ENCODE assay signal across 23 cellular contexts in the genomic region with DNA sequence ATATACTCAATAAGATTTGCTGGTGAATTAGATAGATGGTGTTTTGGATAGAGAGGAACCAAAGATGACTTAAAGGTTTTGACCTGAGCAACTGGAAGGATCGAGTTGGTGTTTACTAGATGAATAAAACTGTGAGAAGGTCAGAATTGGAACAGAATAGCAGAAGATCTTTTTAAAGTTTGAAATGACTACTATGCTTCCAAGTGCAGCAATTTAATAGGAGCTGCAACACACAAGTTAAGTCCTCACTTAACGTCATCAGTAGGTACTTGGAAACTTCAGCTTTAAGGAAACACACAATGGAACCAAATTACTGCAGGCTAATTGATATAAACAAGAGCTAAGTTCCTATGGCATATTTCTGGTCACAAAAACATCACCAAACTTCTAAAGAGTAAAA.
A peak's percentile ranks its signal among the peaks of the same experiment; 100 is the strongest.
DNase-seq lines count a peak whose midpoint lies in the region; ATAC-seq and TF ChIP-seq lines count a peak whose summit lies in the region.
"Had no signal": no experiment of that assay in that cellular context is flagged by ENCODE, and none has a peak within 500 bp of the region (broad histone marks: within the 10 kb centered on the region; RNA-seq: fewer than 3 reads in every experiment).

No MANE protein-coding gene starts in this region.

- H3K9me3 ChIP-seq in osteoblast (ENCODE audit: low read depth, low read length) (no peaks in the 10 kb centered on the region), BE2C (no peaks in the 10 kb centered on the region)
- H3K9me3 ChIP-seq: A549, body of pancreas, esophagus squamous epithelium had no signal

- H3K4me3 ChIP-seq in osteoblast (ENCODE audit: insufficient read depth, low read length) = no peak overlapping the region
- no peak overlapping the region for H3K4me3 ChIP-seq in BE2C (ENCODE audit: low read depth, low read length)
- H3K4me3 ChIP-seq: A549, body of pancreas, esophagus squamous epithelium, PC-9 had no signal

- H3K27ac Mint-ChIP-seq in activated T-cell treated with anti-CD3 and anti-CD28 coated beads, Interleukin-2, amount 50 U/mL, for 24 hours = peak overlapping the region; percentile 90
- peak overlapping the region; percentile 87 to 88 for H3K27ac Mint-ChIP-seq in T-cell
- H3K27ac Mint-ChIP-seq in activated naive CD8-positive, alpha-beta T cell treated with anti-CD3 and anti-CD28 coated beads for 36 hours = peak overlapping the region; percentile 91
- H3K27ac Mint-ChIP-seq in natural killer cell treated with Interleukin-12 subunit alpha and Interleukin-12 subunit beta and Interleukin-15 and Interleukin-18, amount 100 ng/mL, for 72 hours = peak overlapping the region; percentile 84 to 89
- H3K27ac Mint-ChIP-seq: B cell, endodermal cell had no signal

- no peaks in the 10 kb centered on the region for H3K27me3 Mint-ChIP-seq in activated T-cell treated with anti-CD3 and anti-CD28 coated beads, Interleukin-2, amount 50 U/mL, for 24 hours
- no peaks in the 10 kb centered on the region for H3K27me3 Mint-ChIP-seq in T-cell
- H3K27me3 Mint-ChIP-seq in activated naive CD8-positive, alpha-beta T cell treated with anti-CD3 and anti-CD28 coated beads for 36 hours = no peaks in the 10 kb centered on the region
- no peaks in the 10 kb centered on the region for H3K27me3 Mint-ChIP-seq in natural killer cell treated with Interleukin-12 subunit alpha and Interleukin-12 subunit beta and Interleukin-15 and Interleukin-18, amount 100 ng/mL, for 72 hours
- H3K27me3 Mint-ChIP-seq: B cell had no signal

- TF ChIP-seq CTCF in osteoblast (IDR thresholded peaks at IDR 0.05; ENCODE audit: extremely low read depth, low read depth, low read length) = no peak
- TF ChIP-seq CTCF in BE2C (IDR thresholded peaks at IDR 0.05; ENCODE audit: low read depth, low read length) = no peak

- peaks cover 52% of the 10 kb centered on the region for H3K36me3 Mint-ChIP-seq in activated T-cell treated with anti-CD3 and anti-CD28 coated beads, Interleukin-2, amount 50 U/mL, for 24 hours (ENCODE audit: low read depth)
- peaks cover 12% of the 10 kb centered on the region for H3K36me3 Mint-ChIP-seq in T-cell
- peaks cover 51% of the 10 kb centered on the region for H3K36me3 Mint-ChIP-seq in activated naive CD8-positive, alpha-beta T cell treated with anti-CD3 and anti-CD28 coated beads for 36 hours
- H3K36me3 Mint-ChIP-seq in natural killer cell treated with Interleukin-12 subunit alpha and Interleukin-12 subunit beta and Interleukin-15 and Interleukin-18, amount 100 ng/mL, for 72 hours = peaks cover 15% of the 10 kb centered on the region

- no peaks in the 10 kb centered on the region for H3K79me2 ChIP-seq in osteoblast (ENCODE audit: insufficient read depth, low read length)

- H3K27me3 ChIP-seq in osteoblast (ENCODE audit: insufficient read depth, low read length) = no peaks in the 10 kb centered on the region
- H3K27me3 ChIP-seq in BE2C = no peaks in the 10 kb centered on the region
- H3K27me3 ChIP-seq: body of pancreas, esophagus squamous epithelium had no signal

- H3K4me1 ChIP-seq in osteoblast (ENCODE audit: insufficient read depth, low read length) (no peaks in the 10 kb centered on the region), BE2C (no peaks in the 10 kb centered on the region)
- H3K4me1 ChIP-seq: esophagus squamous epithelium had no signal

- H3K4me1 Mint-ChIP-seq in activated T-cell treated with anti-CD3 and anti-CD28 coated beads, Interleukin-2, amount 50 U/mL, for 24 hours (ENCODE audit: low read depth) = peaks cover 83% of the 10 kb centered on the region
- peaks cover 80 to 86% (median 83%) of the 10 kb centered on the region in 3 donors for H3K4me1 Mint-ChIP-seq in T-cell
- H3K4me1 Mint-ChIP-seq in activated naive CD8-positive, alpha-beta T cell treated with anti-CD3 and anti-CD28 coated beads for 36 hours = peaks cover 73% of the 10 kb centered on the region
- H3K4me1 Mint-ChIP-seq in natural killer cell treated with Interleukin-12 subunit alpha and Interleukin-12 subunit beta and Interleukin-15 and Interleukin-18, amount 100 ng/mL, for 72 hours (ENCODE audit: low read depth in 2 of 2) = peaks cover 54 to 61% of the 10 kb centered on the region in 2 donors
- H3K4me1 Mint-ChIP-seq: endodermal cell had no signal

- no peak overlapping the region for H2AFZ ChIP-seq in osteoblast (ENCODE audit: low read length)
- H2AFZ ChIP-seq: PC-9 had no signal

- H3K9me3 Mint-ChIP-seq in activated T-cell treated with anti-CD3 and anti-CD28 coated beads, Interleukin-2, amount 50 U/mL, for 24 hours = peaks cover 21% of the 10 kb centered on the region
- H3K9me3 Mint-ChIP-seq in T-cell = peaks cover 0 to 15% (median 5%) of the 10 kb centered on the region in 3 donors
- peaks cover 44% of the 10 kb centered on the region for H3K9me3 Mint-ChIP-seq in activated naive CD8-positive, alpha-beta T cell treated with anti-CD3 and anti-CD28 coated beads for 36 hours
- H3K9me3 Mint-ChIP-seq in natural killer cell treated with Interleukin-12 subunit alpha and Interleukin-12 subunit beta and Interleukin-15 and Interleukin-18, amount 100 ng/mL, for 72 hours = peaks cover 14% of the 10 kb centered on the region

- no peaks in the 10 kb centered on the region for H3K36me3 ChIP-seq in osteoblast (ENCODE audit: insufficient read depth, low read length)
- no peaks in the 10 kb centered on the region for H3K36me3 ChIP-seq in BE2C
- H3K36me3 ChIP-seq: esophagus squamous epithelium had no signal

- H3K4me2 ChIP-seq in osteoblast (ENCODE audit: insufficient read depth, low read length) = no peak overlapping the region
- H3K4me2 ChIP-seq: A549, PC-9 had no signal

- POLR2A ChIA-PET in T-cell (lab: Charles Lee) = interaction anchor here (0.5 to 0.7 kb wide), 5 partner anchors 16 to 144 kb away, joined by 3 read pairs; no protein-coding TSS in a partner anchor

- no peaks in the 10 kb centered on the region for H4K20me1 ChIP-seq in osteoblast (ENCODE audit: insufficient read depth, low read length)

- no peak for DNase-seq in activated T-cell treated with anti-CD3 and anti-CD28 coated beads, Interleukin-2, amount 50 U/mL, for 24 hours
- DNase-seq in activated T-cell treated with anti-CD3 and anti-CD28 coated beads for 4 hours (no peak), T-cell (no peak), amygdala (lab: John Stamatoyannopoulos, UW) (no peak), osteoblast (ENCODE audit: insufficient read length, low spot score, missing footprints) (no peak), BE2C (no peak)
- no peak for DNase-seq in activated naive CD8-positive, alpha-beta T cell treated with anti-CD3 and anti-CD28 coated beads for 36 hours
- no peak for DNase-seq in natural killer cell treated with Interleukin-12 subunit alpha and Interleukin-12 subunit beta and Interleukin-15 and Interleukin-18, amount 100 ng/mL, for 72 hours (ENCODE audit: low spot score)
- DNase-seq: body of pancreas, endodermal cell, esophagus squamous epithelium, KBM-7, left colon, mesenchymal stem cell, NCI-H1694, NCI-H2171, NCI-H510A treated with DMSO at 0.1 percent for 48 hours, nucleus accumbens, PC-9, SHP77 treated with DMSO at 0.1 percent for 48 hours, substantia nigra had no signal

- no peak for ATAC-seq in T-cell (replicated peaks in 1 of 4)
- no peak for ATAC-seq in natural killer cell treated with Interleukin-12 subunit alpha and Interleukin-12 subunit beta and Interleukin-15 and Interleukin-18, amount 100 ng/mL, for 72 hours
- ATAC-seq: A549, body of pancreas, left colon had no signal

- H3K4me3 Mint-ChIP-seq in activated T-cell treated with anti-CD3 and anti-CD28 coated beads, Interleukin-2, amount 50 U/mL, for 24 hours = no peak overlapping the region
- peak overlapping the region in 1 of 3 donors; percentile 74 for H3K4me3 Mint-ChIP-seq in T-cell
- peak overlapping the region; percentile 2 for H3K4me3 Mint-ChIP-seq in activated naive CD8-positive, alpha-beta T cell treated with anti-CD3 and anti-CD28 coated beads for 36 hours
- peak overlapping the region; percentile 4 for H3K4me3 Mint-ChIP-seq in natural killer cell treated with Interleukin-12 subunit alpha and Interleukin-12 subunit beta and Interleukin-15 and Interleukin-18, amount 100 ng/mL, for 72 hours
- H3K4me3 Mint-ChIP-seq: B cell, endodermal cell had no signal

- CTCF ChIA-PET in T-cell (lab: Charles Lee) = interaction anchor here (0.6 kb wide), 2 partner anchors 14 to 82 kb away, joined by 3 to 4 read pairs; no protein-coding TSS in a partner anchor

- no peak overlapping the region for H3K27ac ChIP-seq in osteoblast (ENCODE audit: low read depth, low read length)
- H3K27ac ChIP-seq: A549, body of pancreas, esophagus squamous epithelium, PC-9 had no signal
